ENCODE assay signal across 15 cellular contexts in genomic region chr17:901964-902363, GRCh38.
DNase-seq lines count a peak whose midpoint lies in the region; ATAC-seq and TF ChIP-seq lines count a peak whose summit lies in the region.
"Had no signal": no experiment of that assay in that cellular context is flagged by ENCODE, and none has a peak within 500 bp of the region (broad histone marks: within the 10 kb centered on the region; RNA-seq: fewer than 3 reads in every experiment).

No MANE protein-coding gene starts in this region.

- DNase-seq in chondrocyte (ENCODE audit: low spot score) (no peak), left ventricle myocardium inferior (no peak), aorta (no peak)
- DNase-seq in CD4-positive, alpha-beta memory T cell: no peak
- no peak for DNase-seq in activated naive CD4-positive, alpha-beta T cell treated with anti-CD3 and anti-CD28 coated beads for 36 hours
- DNase-seq: activated CD4-positive, alpha-beta memory T cell treated with anti-CD3 and anti-CD28 coated beads for 36 hours; DND-41; effector memory CD8-positive, alpha-beta T cell; GOT3; NCI-H2081 treated with DMSO at 0.1 percent for 48 hours; stimulated activated CD4-positive, alpha-beta T cell treated with anti-CD3 and anti-CD28 coated beads, Interleukin-2, amount 100 ng/mL, for 48 hours had no signal

- no peak overlapping the region for H3K9ac ChIP-seq in rectal smooth muscle tissue (ENCODE audit: low read length)

- CTCF ChIA-PET in CD4-positive, alpha-beta memory T cell (lab: Charles Lee; ENCODE audit: partially characterized antibody): no interaction called here
- CTCF ChIA-PET in activated naive CD4-positive, alpha-beta T cell treated with anti-CD3 and anti-CD28 coated beads for 36 hours (lab: Charles Lee): no interaction called here

- H3K27me3 Mint-ChIP-seq in chondrocyte (ENCODE audit: low read depth): no peaks in the 10 kb centered on the region
- H3K27me3 Mint-ChIP-seq in CD4-positive, alpha-beta memory T cell: peaks cover 26 to 31% of the 10 kb centered on the region in 2 donors
- H3K27me3 Mint-ChIP-seq in activated naive CD4-positive, alpha-beta T cell treated with anti-CD3 and anti-CD28 coated beads for 36 hours (ENCODE audit: low read depth): peaks cover 38% of the 10 kb centered on the region

- intact Hi-C loops in left ventricle myocardium inferior (cut with micrococcal nuclease) (no loop called here), aorta (cut with DNase I) (loop anchor here in 1 of 2 donors (10.0 kb wide), 1 partner anchor 53 kb away; no protein-coding TSS in a partner anchor)
- intact Hi-C loops in CD4-positive, alpha-beta memory T cell (cut with micrococcal nuclease): no loop called here
- intact Hi-C loops in activated naive CD4-positive, alpha-beta T cell treated with anti-CD3 and anti-CD28 coated beads for 36 hours (cut with micrococcal nuclease): no loop called here

- H3K4me3 Mint-ChIP-seq in chondrocyte (ENCODE audit: unreplicated experiment): no peak overlapping the region
- H3K4me3 Mint-ChIP-seq in CD4-positive, alpha-beta memory T cell: no peak overlapping the region
- no peak overlapping the region for H3K4me3 Mint-ChIP-seq in activated naive CD4-positive, alpha-beta T cell treated with anti-CD3 and anti-CD28 coated beads for 36 hours
- H3K4me3 Mint-ChIP-seq: activated CD4-positive, alpha-beta memory T cell treated with anti-CD3 and anti-CD28 coated beads for 36 hours; effector memory CD8-positive, alpha-beta T cell; memory B cell had no signal

- 73 to 85% methylated on average over 21 of the region's 21 CpGs for WGBS in aorta, 2 donors

- peak; percentile 15 for ATAC-seq in aorta (ENCODE audit: low FRiP score)
- ATAC-seq in HG03159 (IDR thresholded peaks at IDR 0.05; ENCODE audit: unreplicated experiment): no peak
- ATAC-seq: effector memory CD8-positive, alpha-beta T cell had no signal

- H3K36me3 Mint-ChIP-seq in chondrocyte (ENCODE audit: low read depth): no peaks in the 10 kb centered on the region
- H3K36me3 Mint-ChIP-seq in CD4-positive, alpha-beta memory T cell: no peaks in the 10 kb centered on the region
- H3K36me3 Mint-ChIP-seq in activated naive CD4-positive, alpha-beta T cell treated with anti-CD3 and anti-CD28 coated beads for 36 hours (ENCODE audit: low read depth): no peaks in the 10 kb centered on the region
- H3K36me3 Mint-ChIP-seq: activated CD4-positive, alpha-beta memory T cell treated with anti-CD3 and anti-CD28 coated beads for 36 hours; memory B cell had no signal

- peaks cover 31% of the 10 kb centered on the region for H3K4me1 ChIP-seq in left ventricle myocardium inferior
- H3K4me1 ChIP-seq in rectal smooth muscle tissue (ENCODE audit: control insufficient read depth, insufficient read depth, low read length): peaks cover 26% of the 10 kb centered on the region
- H3K4me1 ChIP-seq in aorta (ENCODE audit: control insufficient read depth in 1 of 2, insufficient read depth in 2 of 2, low read length in 2 of 2): no peaks in the 10 kb centered on the region
- H3K4me1 ChIP-seq in CD4-positive, alpha-beta memory T cell (ENCODE audit: insufficient read depth, low read length): no peaks in the 10 kb centered on the region

- H3K27ac ChIP-seq in left ventricle myocardium inferior (replicated peaks) (peak overlapping the region; percentile 90), rectal smooth muscle tissue (ENCODE audit: low read depth, low read length) (peak overlapping the region; percentile 77), aorta (ENCODE audit: low read depth in 1 of 2, low read length in 2 of 2) (no peak overlapping the region)
- no peak overlapping the region for H3K27ac ChIP-seq in CD4-positive, alpha-beta memory T cell (ENCODE audit: low read depth, low read length)

- H3K27me3 ChIP-seq in left ventricle myocardium inferior (ENCODE audit: low read depth) (no peaks in the 10 kb centered on the region), rectal smooth muscle tissue (ENCODE audit: control insufficient read depth, insufficient read depth, low read length) (no peaks in the 10 kb centered on the region), aorta (ENCODE audit: control insufficient read depth in 1 of 2, insufficient read depth in 2 of 2, low read length in 1 of 2) (no peaks in the 10 kb centered on the region)
- peaks cover 4% of the 10 kb centered on the region for H3K27me3 ChIP-seq in CD4-positive, alpha-beta memory T cell (ENCODE audit: insufficient read depth, low read length)

- POLR2A ChIA-PET in CD4-positive, alpha-beta memory T cell (lab: Charles Lee; ENCODE audit: partially characterized antibody): no interaction called here

- H3K9me3 Mint-ChIP-seq in chondrocyte (ENCODE audit: low read depth): no peaks in the 10 kb centered on the region
- no peaks in the 10 kb centered on the region for H3K9me3 Mint-ChIP-seq in CD4-positive, alpha-beta memory T cell
- H3K9me3 Mint-ChIP-seq in activated naive CD4-positive, alpha-beta T cell treated with anti-CD3 and anti-CD28 coated beads for 36 hours: no peaks in the 10 kb centered on the region
- H3K9me3 Mint-ChIP-seq: activated CD4-positive, alpha-beta memory T cell treated with anti-CD3 and anti-CD28 coated beads for 36 hours; activated T-helper 2 cell treated with anti-CD3 and anti-CD28 coated beads, Interferon-gamma antibody, Interleukin-2, Interleukin-4, amounts not matched to agents 10 μg/mL and 5 μg/mL and 100 μg/mL, durations not matched to agents 14 hours and 24 hours and 36 hours; effector memory CD8-positive, alpha-beta T cell; memory B cell had no signal

- H3K4me1 Mint-ChIP-seq in chondrocyte (ENCODE audit: low read depth): peaks cover 66% of the 10 kb centered on the region
- H3K4me1 Mint-ChIP-seq in CD4-positive, alpha-beta memory T cell: peaks cover 0 to 3% (median 0%) of the 10 kb centered on the region in 4 donors
- no peaks in the 10 kb centered on the region for H3K4me1 Mint-ChIP-seq in activated naive CD4-positive, alpha-beta T cell treated with anti-CD3 and anti-CD28 coated beads for 36 hours (ENCODE audit: low read depth)
- H3K4me1 Mint-ChIP-seq: memory B cell had no signal

- H3K36me3 ChIP-seq in left ventricle myocardium inferior (no peaks in the 10 kb centered on the region), rectal smooth muscle tissue (ENCODE audit: control insufficient read depth, insufficient read depth, low read length) (no peaks in the 10 kb centered on the region), aorta (ENCODE audit: control insufficient read depth in 1 of 2, insufficient read depth in 2 of 2, low read length in 1 of 2) (no peaks in the 10 kb centered on the region)
- no peaks in the 10 kb centered on the region for H3K36me3 ChIP-seq in CD4-positive, alpha-beta memory T cell (ENCODE audit: insufficient read depth, low read length)

- H3K4me3 ChIP-seq in left ventricle myocardium inferior: no peak overlapping the region
- H3K4me3 ChIP-seq in rectal smooth muscle tissue (ENCODE audit: low read length): no peak overlapping the region
- no peak overlapping the region for H3K4me3 ChIP-seq in aorta (ENCODE audit: low read length in 2 of 2)
- no peak overlapping the region for H3K4me3 ChIP-seq in CD4-positive, alpha-beta memory T cell (ENCODE audit: low read length in 2 of 2)

- peak overlapping the region; percentile 50 for H3K27ac Mint-ChIP-seq in chondrocyte (ENCODE audit: unreplicated experiment)
- no peak overlapping the region for H3K27ac Mint-ChIP-seq in CD4-positive, alpha-beta memory T cell
- no peak overlapping the region for H3K27ac Mint-ChIP-seq in activated naive CD4-positive, alpha-beta T cell treated with anti-CD3 and anti-CD28 coated beads for 36 hours
- H3K27ac Mint-ChIP-seq: activated CD4-positive, alpha-beta memory T cell treated with anti-CD3 and anti-CD28 coated beads for 36 hours; activated T-helper 2 cell treated with anti-CD3 and anti-CD28 coated beads, Interferon-gamma antibody, Interleukin-2, Interleukin-4, amounts not matched to agents 10 μg/mL and 5 μg/mL and 100 μg/mL, durations not matched to agents 14 hours and 24 hours and 36 hours; effector memory CD8-positive, alpha-beta T cell; memory B cell had no signal

- H3K9me3 ChIP-seq in left ventricle myocardium inferior (replicated peaks) (no peaks in the 10 kb centered on the region), aorta (ENCODE audit: control insufficient read depth, low read length) (no peaks in the 10 kb centered on the region)
- H3K9me3 ChIP-seq in CD4-positive, alpha-beta memory T cell (ENCODE audit: control insufficient read depth in 1 of 2, low read length in 2 of 2): no peaks in the 10 kb centered on the region

- no peak for TF ChIP-seq CTCF in chondrocyte (IDR thresholded peaks at IDR 0.05)
- no peak for TF ChIP-seq CTCF in left ventricle myocardium inferior (IDR thresholded peaks at IDR 0.05; ENCODE audit: borderline replicate concordance)

Comparison
In these comparisons a context has a peak if more than half of its experiments do, and no peak if none do; other contexts are left out.
1. H3K27ac ChIP-seq: peak in left ventricle myocardium inferior (single experiment) and rectal smooth muscle tissue (single experiment); none in aorta (0 of 2) and CD4-positive, alpha-beta memory T cell (single experiment).